Comparison of ENCODE assay signal across 9 cellular contexts in genomic region chr1:36304970-36305914, GRCh38. TPM values are rescaled to one million over a fixed set of nuclear protein-coding genes. Genes with fewer than 3 reads are reported as not detected.
DNase-seq lines count a peak whose midpoint lies in the region; ATAC-seq, FAIRE-seq and TF ChIP-seq lines count a peak whose summit lies in the region.
"Had no signal": no experiment of that assay in that cellular context is flagged by ENCODE, and none has a peak within 500 bp of the region (broad histone marks: within the 10 kb centered on the region; RNA-seq: fewer than 3 reads in every experiment).

No MANE protein-coding gene starts in this region.

- DNase-seq in K562 (ENCODE audit: extremely low read depth in 1 of 4, low spot score in 3 of 4): no peak
- no peak for DNase-seq in naive thymus-derived CD8-positive, alpha-beta T cell
- no peak for DNase-seq in NCI-H1930 (lab: John Stamatoyannopoulos, UW)
- DNase-seq in T-helper 9 cell: no peak
- no peak for DNase-seq in NCI-H748 treated with DMSO at 0.1 percent for 48 hours (lab: John Stamatoyannopoulos, UW)

- TF ChIP-seq CTCF in 22Rv1 (IDR thresholded peaks at IDR 0.05) (no peak), K562 (IDR thresholded peaks at IDR 0.05 in 2 of 3, conservative IDR thresholded peaks at IDR 0.05 in 1 of 3; ENCODE audit: insufficient read depth in 2 of 3, low read depth in 1 of 3, low read length in 3 of 3) (no peak)

- H3K4me3 ChIP-seq in K562: no peak overlapping the region

- H2AFZ ChIP-seq in K562 (ENCODE audit: low read depth, low read length): no peak overlapping the region

- no peaks in the 10 kb centered on the region for H3K79me2 ChIP-seq in K562 (ENCODE audit: control insufficient read depth, insufficient read depth, low read length)

- no peaks in the 10 kb centered on the region; the same call in 1 of the 2 replicates for H4K20me1 ChIP-seq in K562 (replicated peaks; ENCODE audit: control insufficient read depth, insufficient read depth, low read length)

- WGBS in K562 (ENCODE audit: insufficient coverage, low coverage, missing lambda C conversion rate): 88% methylated on average over 9 of the region's 10 CpGs

- no peaks in the 10 kb centered on the region for H3K9me3 ChIP-seq in K562 (replicated peaks; ENCODE audit: control insufficient read depth, insufficient read depth, low read depth, low read length)

- CTCF ChIA-PET in K562 (lab: Yijun Ruan, JAX; ENCODE audit: low intra/inter-chr PET ratio): no interaction called here

- TF ChIP-seq RAD21 in K562 (CRISPR knock-in tag; conservative IDR thresholded peaks at IDR 0.05 in 1 of 2, IDR thresholded peaks at IDR 0.05 in 1 of 2): no peak

- TF ChIP-seq EP300 in K562 (IDR thresholded peaks at IDR 0.05; ENCODE audit: low read length): no peak

- peak overlapping the region in 1 of 2 experiments; percentile 82; a peak in 1 of 4 replicates for H3K9ac ChIP-seq in K562 (ENCODE audit: insufficient read depth in 1 of 2, low read depth in 2 of 2, low read length in 2 of 2)

- intact Hi-C loops in K562 (cut with micrococcal nuclease): no loop called here

- POLR2A ChIA-PET in K562 (lab: Yijun Ruan, JAX): interaction anchor here (0.6 to 1.5 kb wide), 6 partner anchors 9 to 83 kb away, joined by 3 to 4 read pairs (median 3); no protein-coding TSS in a partner anchor
- POLR2A ChIA-PET in naive thymus-derived CD8-positive, alpha-beta T cell (lab: Charles Lee): interaction anchor here (1.3 to 2.9 kb wide), 6 partner anchors 11 to 154 kb away, joined by 3 to 10 read pairs (median 4); partner anchors contain the start of genes LSM10 and THRAP3

- peak overlapping the region; percentile 73 to 87 (median 75) for H3K27ac Mint-ChIP-seq in IgD-negative memory B cell
- peak overlapping the region in 8 of 10 donors; percentile 20 to 97 (median 69) for H3K27ac Mint-ChIP-seq in naive thymus-derived CD8-positive, alpha-beta T cell

- no peaks in the 10 kb centered on the region for H3K27me3 Mint-ChIP-seq in IgD-negative memory B cell
- H3K27me3 Mint-ChIP-seq in naive thymus-derived CD8-positive, alpha-beta T cell: no peaks in the 10 kb centered on the region

- no peak for ATAC-seq in K562
- no peak for ATAC-seq in naive thymus-derived CD8-positive, alpha-beta T cell
- no peak for ATAC-seq in HG02623 (IDR thresholded peaks at IDR 0.05; ENCODE audit: unreplicated experiment)

- H3K4me2 ChIP-seq in K562 (ENCODE audit: insufficient read depth, low read length): no peak overlapping the region

- no peak; the same call in 1 of the 2 replicates for TF ChIP-seq POLR2A in K562 (conservative IDR thresholded peaks at IDR 0.05)

- no TSS peak for BruUV-seq in K562 (replicated peaks; lab: Mats Ljungman, UMichigan)

- H3K4me1 ChIP-seq in K562 (replicated peaks in 1 of 2; ENCODE audit: control insufficient read depth in 2 of 2, insufficient read depth in 2 of 2, low read length in 2 of 2): peaks cover 4 to 23% of the 10 kb centered on the region in 2 experiments; a peak in 3 of 5 replicates

- H3K9me1 ChIP-seq in K562 (ENCODE audit: control insufficient read depth, insufficient read depth, low read length): peaks cover 7% of the 10 kb centered on the region

- no peaks in the 10 kb centered on the region for H3K27me3 ChIP-seq in K562 (ENCODE audit: control insufficient read depth in 2 of 2, insufficient read depth in 2 of 2, low read length in 2 of 2)

- H3K9me3 Mint-ChIP-seq in IgD-negative memory B cell: no peaks in the 10 kb centered on the region
- no peaks in the 10 kb centered on the region for H3K9me3 Mint-ChIP-seq in naive thymus-derived CD8-positive, alpha-beta T cell

- H3K36me3 ChIP-seq in K562 (ENCODE audit: control insufficient read depth, insufficient read depth, low read length): peaks cover 49% of the 10 kb centered on the region

- H3K27ac ChIP-seq in 22Rv1 (peak overlapping the region; percentile 82), K562 (ENCODE audit: extremely low read depth, low read depth, low read length) (peak overlapping the region; percentile 50; the same call in 2 of the 3 replicates)

- H3K4me1 Mint-ChIP-seq in IgD-negative memory B cell: peaks cover 15 to 20% (median 16%) of the 10 kb centered on the region in 3 donors
- peaks cover 4 to 24% (median 13%) of the 10 kb centered on the region in 4 donors for H3K4me1 Mint-ChIP-seq in naive thymus-derived CD8-positive, alpha-beta T cell

- peak; percentile 48 for FAIRE-seq in K562 (lab: Jason Lieb, UNC)
- FAIRE-seq: RCC 7860 had no signal

- peaks cover 2% of the 10 kb centered on the region for H3K36me3 Mint-ChIP-seq in IgD-negative memory B cell
- peaks cover 0 to 44% (median 12%) of the 10 kb centered on the region in 3 donors for H3K36me3 Mint-ChIP-seq in naive thymus-derived CD8-positive, alpha-beta T cell

- in situ Hi-C loops in K562 (cut with MboI): no loop called here

- peak overlapping the region; percentile 34 to 84 (median 80) for H3K4me3 Mint-ChIP-seq in IgD-negative memory B cell
- peak overlapping the region; percentile 54 to 98 (median 95) for H3K4me3 Mint-ChIP-seq in naive thymus-derived CD8-positive, alpha-beta T cell

TF ChIP-seq in K562, 482 proteins besides CTCF, POLR2A, EP300 and RAD21:
- TF ChIP-seq POLR2AphosphoS5 (IDR thresholded peaks at IDR 0.05; ENCODE audit: control insufficient read depth, insufficient read depth, low read depth, low read length) (peak; percentile 28; the same call in 1 of the 2 replicates), ZNF184 (CRISPR knock-in tag; IDR thresholded peaks at IDR 0.05) (no peak), ZNF12 (CRISPR knock-in tag; IDR thresholded peaks at IDR 0.05) (0 out of 2 replicates have a peak, but pooled peaks have one; percentile 43), THRA (IDR thresholded peaks at IDR 0.05) (no peak), SIN3A (IDR thresholded peaks at IDR 0.05; ENCODE audit: borderline replicate concordance in 2 of 2, control insufficient read depth in 1 of 2, low read depth in 2 of 2, low read length in 2 of 2) (0 out of 4 replicates have a peak, but pooled peaks of 1 of the 2 experiments have one; percentile 10)

RNA-seq across cellular contexts. Expression of gene SH3D21, which starts 0.9 kb away (rescaled TPM):
- polyA plus RNA-seq in IgD-negative memory B cell: 0.46 TPM
- 21.5 and 49.5 TPM in 2 replicates for total RNA-seq in K562 (2011; cell fraction: chromatin; rRNA removed; ENCODE audit: low replicate concordance)
- total RNA-seq in K562 (2011; cell fraction: nucleolus; rRNA removed): 24.7 and 26.5 TPM in 2 replicates
- total RNA-seq in K562 (2011; cell fraction: nucleoplasm; rRNA removed): 18.4 and 19.1 TPM in 2 replicates
- 1.4 and 3.0 TPM in 2 replicates for total RNA-seq in K562 (2014; rRNA removed)
- 0.89 and 1.1 TPM in 2 replicates for total RNA-seq in K562 (2014; rRNA removed; fragmentation: Illumina TruSeq; extraction: Trizol)
- total RNA-seq in K562 (2015; rRNA removed; fragmentation: Illumina TruSeq; extraction: Trizol): 1.7 and 1.8 TPM in 2 replicates
- total RNA-seq in K562 (2021): 3.0 and 4.3 TPM in 2 replicates
- polyA plus RNA-seq in K562 (2011; rRNA removed): 2.7 and 5.6 TPM in 2 replicates
- polyA plus RNA-seq in K562 (2011; cell fraction: cytosol; rRNA removed): 2.1 and 2.6 TPM in 2 replicates
- 26.0 and 26.6 TPM in 2 replicates for polyA plus RNA-seq in K562 (2011; cell fraction: nucleus; rRNA removed)
- 4.1 and 6.9 TPM in 2 replicates for polyA plus RNA-seq in K562 (2012)
- 3.0 and 4.5 TPM in 2 replicates for polyA plus RNA-seq in K562 (2014; fragmentation: Illumina TruSeq; extraction: Trizol)
- under 1 TPM; 0.01 to 0.07 TPM for polyA plus RNA-seq in K562 (2014; fragmentation: Nextera tagmentation; extraction: Ambion mirVana)
- 3.3 and 4.7 TPM in 2 replicates for polyA plus RNA-seq in K562 (2014; rRNA removed)
- 1.6 and 2.3 TPM in 2 replicates for polyA minus RNA-seq in K562 (2011; rRNA and poly(A)+ RNA removed)
- polyA minus RNA-seq in K562 (2011; cell fraction: cytosol; rRNA and poly(A)+ RNA removed): 1.9 and 2.2 TPM in 2 replicates
- polyA minus RNA-seq in K562 (2011; cell fraction: nucleus; rRNA and poly(A)+ RNA removed): 8.5 and 15.1 TPM in 2 replicates
- total RNA-seq in naive thymus-derived CD8-positive, alpha-beta T cell: 1 to 10 TPM; 2.6 to 2.7 TPM
- polyA plus RNA-seq in naive thymus-derived CD8-positive, alpha-beta T cell: under 1 TPM in 2 of 3 donors, not detected in 1; 0.19 to 0.35 TPM

RNA-seq across cellular contexts. Expression of gene EVA1B, which starts 18.2 kb away (rescaled TPM):
- polyA plus RNA-seq in IgD-negative memory B cell (not detected), K562 (2011; rRNA removed) (2.4 and 5.3 TPM in 2 replicates), K562 (2014; fragmentation: Illumina TruSeq; extraction: Trizol) (0.68 and 2.1 TPM in 2 replicates), K562 (2014; fragmentation: Nextera tagmentation; extraction: Ambion mirVana) (under 1 TPM; 0.08 to 0.13 TPM), K562 (2014; rRNA removed) (39.1 and 41.3 TPM in 2 replicates)
- total RNA-seq in K562 (2011; cell fraction: chromatin; rRNA removed; ENCODE audit: low replicate concordance): 1.1 and 4.4 TPM in 2 replicates
- 19.2 and 19.5 TPM in 2 replicates for total RNA-seq in K562 (2011; cell fraction: nucleolus; rRNA removed)
- 6.2 and 6.6 TPM in 2 replicates for total RNA-seq in K562 (2011; cell fraction: nucleoplasm; rRNA removed)
- total RNA-seq in K562 (2014; rRNA removed) (61.5 and 65.7 TPM in 2 replicates), K562 (2014; rRNA removed; fragmentation: Illumina TruSeq; extraction: Trizol) (0.29 and 0.44 TPM in 2 replicates), K562 (2015; rRNA removed; fragmentation: Illumina TruSeq; extraction: Trizol) (4.6 and 5.9 TPM in 2 replicates), K562 (2021) (27.2 and 27.8 TPM in 2 replicates)
- polyA plus RNA-seq in K562 (2011; cell fraction: cytosol; rRNA removed): 12.0 and 70.7 TPM in 2 replicates
- polyA plus RNA-seq in K562 (2011; cell fraction: nucleus; rRNA removed): 4.3 and 9.6 TPM in 2 replicates
- 22.6 and 37.3 TPM in 2 replicates for polyA plus RNA-seq in K562 (2012)
- 0.36 TPM in 1 of 2 replicates, not detected in the other for polyA minus RNA-seq in K562 (2011; rRNA and poly(A)+ RNA removed)
- polyA minus RNA-seq in K562 (2011; cell fraction: cytosol; rRNA and poly(A)+ RNA removed): 6.1 and 7.3 TPM in 2 replicates
- 2.0 and 2.2 TPM in 2 replicates for polyA minus RNA-seq in K562 (2011; cell fraction: nucleus; rRNA and poly(A)+ RNA removed)
- total RNA-seq in naive thymus-derived CD8-positive, alpha-beta T cell: 1 to 10 TPM; 1.2 to 1.6 TPM
- 1 to 10 TPM in 1 of 3 donors, under 1 TPM in 2; 0.16 to 2.4 (median 0.43) TPM for polyA plus RNA-seq in naive thymus-derived CD8-positive, alpha-beta T cell
